ENCODE assay signal across 10 cellular contexts in the genomic region with DNA sequence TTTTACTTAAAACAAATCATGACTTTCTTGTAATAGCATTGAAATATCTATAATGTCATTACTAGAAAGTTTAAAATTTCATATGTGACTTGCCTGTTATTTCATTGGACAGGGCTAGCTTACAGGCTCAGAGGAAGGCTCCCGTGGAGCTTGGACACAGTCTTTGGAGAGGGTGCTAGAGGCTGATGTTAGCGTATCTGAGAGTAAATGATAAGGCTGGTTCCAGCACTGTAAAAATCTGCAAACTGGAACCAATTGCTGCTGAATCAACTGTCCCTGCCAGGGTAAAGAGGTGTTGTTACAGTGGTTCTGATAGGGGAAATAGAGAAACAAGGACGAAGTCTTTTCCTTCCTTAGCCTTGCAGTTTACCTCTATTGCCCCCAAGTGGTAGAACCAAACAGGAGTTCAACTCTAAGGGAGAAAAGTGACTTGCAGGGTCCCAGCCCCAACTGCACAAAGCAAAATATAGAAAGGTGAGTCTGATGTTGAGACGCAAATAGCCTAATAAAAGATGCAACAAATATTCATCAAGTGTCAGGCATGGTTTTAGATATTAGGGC.
DNase-seq lines count a peak whose midpoint lies in the region; ATAC-seq and TF ChIP-seq lines count a peak whose summit lies in the region.
"Had no signal": no experiment of that assay in that cellular context is flagged by ENCODE, and none has a peak within 500 bp of the region (broad histone marks: within the 10 kb centered on the region; RNA-seq: fewer than 3 reads in every experiment).

No MANE protein-coding gene starts in this region.

- H3K27me3 Mint-ChIP-seq in Caco-2 (ENCODE audit: insufficient read depth, unreplicated experiment) (no peaks in the 10 kb centered on the region), nephron (ENCODE audit: low read depth) (no peaks in the 10 kb centered on the region)

- DNase-seq in Caco-2 (peak in 1 of 2 experiments; percentile 17), M059J (ENCODE audit: low read depth) (peak; percentile 17), choroid plexus epithelial cell (ENCODE audit: low read depth) (peak; percentile 58), OCI-M2 (lab: John Stamatoyannopoulos, UW; ENCODE audit: unreplicated experiment) (no peak), spleen (no peak), left lung (no peak)
- DNase-seq: naive thymus-derived CD8-positive, alpha-beta T cell; T-helper 17 cell had no signal

- POLR2A ChIA-PET in Caco-2 (lab: Charles Lee) = no interaction called here

- H3K4me3 ChIP-seq in Caco-2 (ENCODE audit: low read depth, low read length) (no peak overlapping the region), choroid plexus epithelial cell (ENCODE audit: low read depth, low read length) (no peak overlapping the region), spleen (no peak overlapping the region), left lung (no peak overlapping the region)

- H3K4me1 Mint-ChIP-seq in Caco-2 (ENCODE audit: low read depth, unreplicated experiment) (peaks cover 6% of the 10 kb centered on the region), nephron (peaks cover 10% of the 10 kb centered on the region)
- H3K4me1 Mint-ChIP-seq: naive thymus-derived CD8-positive, alpha-beta T cell; T-helper 17 cell had no signal

- H3K36me3 Mint-ChIP-seq in Caco-2 (ENCODE audit: insufficient read depth, unreplicated experiment) (no peaks in the 10 kb centered on the region), nephron (ENCODE audit: low read depth) (no peaks in the 10 kb centered on the region)
- H3K36me3 Mint-ChIP-seq: naive thymus-derived CD8-positive, alpha-beta T cell had no signal

- WGBS in spleen, 5 donors = 64 to 72% (median 67%) methylated on average over 4 of the region's 4 CpGs

- H3K9me3 Mint-ChIP-seq in Caco-2 (ENCODE audit: unreplicated experiment) (no peaks in the 10 kb centered on the region), nephron (no peaks in the 10 kb centered on the region)

- H3K36me3 ChIP-seq in Caco-2 (ENCODE audit: control insufficient read depth, insufficient read depth, low read length) = no peaks in the 10 kb centered on the region
- H3K36me3 ChIP-seq in spleen = no peaks in the 10 kb centered on the region
- no peaks in the 10 kb centered on the region for H3K36me3 ChIP-seq in left lung

- TF ChIP-seq POLR2A in spleen (IDR thresholded peaks at IDR 0.05) = no peak

- H3K27ac Mint-ChIP-seq in Caco-2 (ENCODE audit: unreplicated experiment) (no peak overlapping the region), nephron (no peak overlapping the region)
- H3K27ac Mint-ChIP-seq: naive thymus-derived CD8-positive, alpha-beta T cell; T-helper 17 cell had no signal

- no peaks in the 10 kb centered on the region for H3K27me3 ChIP-seq in Caco-2 (replicated peaks; ENCODE audit: control insufficient read depth, insufficient read depth, low read length)
- no peaks in the 10 kb centered on the region for H3K27me3 ChIP-seq in spleen (replicated peaks in 1 of 7)
- H3K27me3 ChIP-seq in left lung = no peaks in the 10 kb centered on the region

- no TSS peak for BruUV-seq in Caco-2 (replicated peaks; lab: Mats Ljungman, UMichigan)

- TF ChIP-seq CTCF in Caco-2 (IDR thresholded peaks at IDR 0.05; ENCODE audit: insufficient read depth in 1 of 2, low read depth in 1 of 2, low read length in 1 of 2, severe bottlenecking in 1 of 2, unreplicated experiment in 1 of 2) (peak; percentile 24 to 39), choroid plexus epithelial cell (conservative IDR thresholded peaks at IDR 0.05; ENCODE audit: low read depth, low read length) (peak; percentile 72), nephron (IDR thresholded peaks at IDR 0.05; ENCODE audit: unreplicated experiment in 3 of 3) (peak; percentile 19 to 45 (median 34)), spleen (IDR thresholded peaks at IDR 0.05 in 8 of 11, conservative IDR thresholded peaks at IDR 0.05 in 3 of 11) (peak in 3 of 11 experiments; percentile 7 to 19 (median 15)), left lung (IDR thresholded peaks at IDR 0.05) (no peak)

- no peak for ATAC-seq in left lung
- no peak for ATAC-seq in HG02610 (IDR thresholded peaks at IDR 0.05; ENCODE audit: unreplicated experiment)
- ATAC-seq: naive thymus-derived CD8-positive, alpha-beta T cell; T-helper 17 cell had no signal

- H3K9me3 ChIP-seq in Caco-2 = no peaks in the 10 kb centered on the region
- no peaks in the 10 kb centered on the region for H3K9me3 ChIP-seq in spleen
- H3K9me3 ChIP-seq in left lung = no peaks in the 10 kb centered on the region

- intact Hi-C loops in Caco-2 (cut with micrococcal nuclease; ENCODE audit: unreplicated experiment) (no loop called here), spleen (cut with DNase I; ENCODE audit: low total_unique reads) (no loop called here), left lung (cut with DNase I) (no loop called here)

- CTCF ChIA-PET in Caco-2 (lab: Charles Lee) = no interaction called here

- H3K4me1 ChIP-seq in Caco-2 (0 out of 2 replicates have a peak, but pooled peaks cover 6% of the 10 kb centered on the region), spleen (no peaks in the 10 kb centered on the region), left lung (no peaks in the 10 kb centered on the region)

- H3K27ac ChIP-seq in spleen (no peak overlapping the region), left lung (no peak overlapping the region)

- no peak overlapping the region for H3K4me3 Mint-ChIP-seq in Caco-2 (ENCODE audit: unreplicated experiment)
- H3K4me3 Mint-ChIP-seq in nephron = no peak overlapping the region
- H3K4me3 Mint-ChIP-seq: naive thymus-derived CD8-positive, alpha-beta T cell; T-helper 17 cell had no signal

Comparison
In these comparisons a context has a peak if more than half of its experiments do, and no peak if none do; other contexts are left out.
1. DNase-seq: peak in M059J (single experiment) and choroid plexus epithelial cell (single experiment); none in OCI-M2 (single experiment), spleen (single experiment) and left lung (0 of 2).
2. CTCF ChIP-seq: peak in Caco-2 (2 of 2), choroid plexus epithelial cell (single experiment) and nephron (3 of 3); none in left lung (0 of 2).